Comparison of ENCODE assay signal across 8 cellular contexts in the genomic region with DNA sequence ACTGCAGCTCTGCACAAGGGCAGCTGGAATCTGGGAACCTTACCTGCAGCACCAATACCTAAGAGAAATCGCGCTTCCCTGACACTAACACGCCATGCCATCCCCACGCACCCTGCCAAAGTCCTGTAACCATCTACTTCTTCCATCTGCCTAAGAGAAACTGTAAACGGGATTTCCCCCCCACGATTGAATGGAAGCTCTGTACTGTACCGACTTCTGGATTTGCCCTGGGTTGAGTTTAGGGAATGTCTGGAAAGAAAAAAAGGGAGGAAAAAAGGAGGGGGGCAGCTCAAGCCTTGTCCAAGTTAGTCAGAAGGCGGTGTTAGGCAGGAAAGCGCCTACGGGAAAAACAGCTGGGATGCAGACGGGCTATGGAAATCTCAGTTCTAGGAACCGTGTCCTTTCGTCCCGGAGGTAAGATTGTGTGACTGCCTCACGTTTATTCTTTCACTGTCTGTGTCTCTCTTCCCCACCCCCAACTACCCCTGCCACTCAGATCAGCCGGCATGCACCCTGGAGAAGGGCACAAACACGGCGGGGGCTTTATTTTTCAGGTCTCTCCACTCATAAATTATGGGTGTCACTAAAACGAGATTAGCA.
DNase-seq lines count a peak whose midpoint lies in the region; ATAC-seq and TF ChIP-seq lines count a peak whose summit lies in the region.

No MANE protein-coding gene starts in this region.

- H3K9me3 ChIP-seq in Peyer's patch = no peaks in the 10 kb centered on the region

- H3K4me3 ChIP-seq in Peyer's patch = peak overlapping the region; percentile 19 to 51 (median 36)
- peak overlapping the region; percentile 49 for H3K4me3 ChIP-seq in fibroblast of the aortic adventitia (ENCODE audit: low read depth, low read length)

- ATAC-seq in GM18858 (IDR thresholded peaks at IDR 0.05; ENCODE audit: unreplicated experiment) = no peak
- ATAC-seq in HG03439 (IDR thresholded peaks at IDR 0.05; ENCODE audit: unreplicated experiment) = no peak
- ATAC-seq in HG03280 (IDR thresholded peaks at IDR 0.05; ENCODE audit: unreplicated experiment) = no peak

- TF ChIP-seq POLR2A in Peyer's patch (IDR thresholded peaks at IDR 0.05) = no peak

- peaks cover 0 to 19% (median 2%) of the 10 kb centered on the region in 4 donors for H3K4me1 ChIP-seq in Peyer's patch

- no peak for TF ChIP-seq CTCF in Peyer's patch (IDR thresholded peaks at IDR 0.05)
- TF ChIP-seq CTCF in fibroblast of the aortic adventitia (IDR thresholded peaks at IDR 0.05; ENCODE audit: insufficient read depth, low read length) = no peak

- no peaks in the 10 kb centered on the region for H3K36me3 ChIP-seq in Peyer's patch

- H3K27ac ChIP-seq in Peyer's patch = peak overlapping the region in 2 of 4 donors; percentile 13 to 34

- DNase-seq in ELF-1 (ENCODE audit: low read depth, low spot score) (peak; percentile 43), Peyer's patch (no peak), fibroblast of the aortic adventitia (ENCODE audit: low read depth) (no peak), pons (ENCODE audit: low spot score) (peak; percentile 27)
- no peak for DNase-seq in stimulated activated naive CD4-positive, alpha-beta T cell (lab: John Stamatoyannopoulos, UW)

- peaks cover 0 to 7% of the 10 kb centered on the region in 2 donors for H3K27me3 ChIP-seq in Peyer's patch

Comparison
In these comparisons a context has a peak if more than half of its experiments do, and no peak if none do; other contexts are left out.
1. DNase-seq: peak in ELF-1 (single experiment) and pons (single experiment); none in Peyer's patch (0 of 3), fibroblast of the aortic adventitia (single experiment) and stimulated activated naive CD4-positive, alpha-beta T cell (0 of 6).